In the genomic region with DNA sequence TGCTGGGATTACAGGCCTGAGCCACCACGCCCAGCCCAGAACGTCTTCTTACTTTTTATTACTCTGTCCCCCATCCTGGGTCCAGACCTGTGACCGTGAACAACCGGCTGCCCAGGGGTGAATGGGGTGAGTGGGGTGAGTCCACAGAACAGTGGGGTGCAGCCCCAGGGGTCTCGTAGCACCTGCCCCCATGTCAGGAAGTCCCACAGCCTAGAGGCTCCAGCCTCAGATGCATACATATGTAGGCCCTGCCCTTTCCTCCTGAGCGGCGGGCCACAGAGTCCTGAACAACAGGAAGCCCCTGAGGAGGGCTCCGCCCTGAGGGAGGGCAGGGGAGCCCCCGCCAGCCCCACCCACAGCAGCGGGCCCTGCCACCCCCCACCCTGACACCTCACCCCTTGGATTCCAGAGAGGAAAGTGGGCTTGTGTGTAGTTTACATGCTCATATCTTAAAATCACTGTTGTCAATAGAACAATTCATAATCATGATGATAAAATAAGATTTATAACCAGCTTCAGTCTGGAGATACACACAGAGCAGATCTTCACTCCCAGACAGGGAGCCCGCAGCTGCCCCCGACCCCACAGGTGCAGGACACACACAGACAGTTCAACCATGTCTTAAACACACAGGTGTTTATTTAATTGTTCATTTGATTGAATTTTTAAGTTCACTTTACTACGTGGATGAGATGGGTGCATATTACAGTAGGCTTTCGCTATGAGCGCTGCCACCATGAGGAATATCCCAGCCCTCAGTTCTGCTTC, we compare ENCODE assay signal across 1 cellular context.
TF ChIP-seq lines count a peak whose summit lies in the region.

No MANE protein-coding gene starts in this region.

TF ChIP-seq in endothelial cell of umbilical vein, 7 proteins besides CTCF, POLR2A, EP300 and RAD21:
- TF ChIP-seq MYC (IDR thresholded peaks at IDR 0.05; ENCODE audit: low read depth, low read length) (no peak), GATA2 (IDR thresholded peaks at IDR 0.05; ENCODE audit: insufficient read depth, insufficient read length, low read depth, low read length) (no peak), POLR2AphosphoS5 (IDR thresholded peaks at IDR 0.05; ENCODE audit: insufficient read depth, low read depth, low read length) (no peak), FOS (IDR thresholded peaks at IDR 0.05; ENCODE audit: borderline replicate concordance, insufficient read depth, low read length) (no peak), JUN (IDR thresholded peaks at IDR 0.05; ENCODE audit: borderline replicate concordance, insufficient read depth, insufficient read length, low read depth) (no peak)
TF ChIP-seq in endothelial cell of umbilical vein: peak in this region for 0.
